8 cellular contexts compared by ENCODE assay signal in the genomic region with DNA sequence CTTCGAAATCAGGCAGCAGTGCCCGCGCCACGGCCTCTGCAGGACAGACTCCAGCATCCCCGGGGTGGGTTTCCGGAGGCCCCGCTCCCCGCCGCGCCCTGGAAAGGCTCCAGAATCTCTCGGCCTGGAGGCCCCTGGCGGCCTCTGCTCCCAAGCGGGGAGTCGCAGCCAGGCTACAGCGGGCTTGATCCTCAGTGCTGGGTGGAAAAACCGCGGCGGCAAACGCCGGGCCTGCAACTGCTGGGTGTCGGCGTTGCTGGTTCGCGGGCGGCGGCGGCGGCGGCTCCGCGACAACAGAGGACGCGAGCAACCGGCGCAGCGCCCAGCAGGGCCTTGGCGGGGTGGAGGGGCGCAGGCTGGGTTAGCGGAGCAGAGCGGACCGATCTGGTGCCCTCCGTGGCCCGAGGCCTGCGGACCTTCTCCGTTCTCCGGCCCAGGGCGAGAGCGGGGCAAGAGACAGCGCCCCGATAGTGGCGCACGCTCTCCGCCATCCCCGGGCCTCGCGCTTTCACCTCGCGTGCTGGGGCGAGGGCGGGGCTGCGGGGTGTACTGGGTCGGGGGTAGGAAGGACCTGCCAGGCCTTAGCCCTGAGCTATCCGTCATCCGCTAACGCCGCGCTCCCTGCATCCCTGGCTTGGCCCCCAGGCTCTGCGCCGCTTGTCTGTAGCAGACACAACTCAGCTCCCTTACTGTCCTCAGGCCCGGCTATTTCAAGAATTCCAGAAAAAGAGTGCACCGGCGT. TPM values are rescaled to one million over a fixed set of nuclear protein-coding genes. Genes with fewer than 3 reads are reported as not detected.
DNase-seq lines count a peak whose midpoint lies in the region; ATAC-seq and TF ChIP-seq lines count a peak whose summit lies in the region.

No MANE protein-coding gene starts in this region.

- intact Hi-C loops in activated naive CD4-positive, alpha-beta T cell treated with anti-CD3 and anti-CD28 coated beads for 36 hours (cut with micrococcal nuclease), result loop anchor here (5.0 kb wide), 2 partner anchors 100 to 655 kb away; no protein-coding TSS in a partner anchor

- peak overlapping the region; percentile 83 for H3K27ac ChIP-seq in temporal lobe (ENCODE audit: low read depth, low read length)

- peak; percentile 28 for ATAC-seq in GM19372 (IDR thresholded peaks at IDR 0.05; ENCODE audit: low read depth, unreplicated experiment)
- peak; percentile 50 for ATAC-seq in omental fat pad (ENCODE audit: low FRiP score)

- no peaks in the 10 kb centered on the region for H3K27me3 Mint-ChIP-seq in activated naive CD4-positive, alpha-beta T cell treated with anti-CD3 and anti-CD28 coated beads for 36 hours (ENCODE audit: low read depth)

- H3K36me3 Mint-ChIP-seq in activated naive CD4-positive, alpha-beta T cell treated with anti-CD3 and anti-CD28 coated beads for 36 hours (ENCODE audit: low read depth), result peaks cover 9% of the 10 kb centered on the region

- peak overlapping the region; percentile 95 for H3K27ac Mint-ChIP-seq in activated naive CD4-positive, alpha-beta T cell treated with anti-CD3 and anti-CD28 coated beads for 36 hours

- CTCF ChIA-PET in activated naive CD4-positive, alpha-beta T cell treated with anti-CD3 and anti-CD28 coated beads for 36 hours (lab: Charles Lee), result interaction anchor here (1.1 to 2.0 kb wide), 2 partner anchors 12 to 89 kb away, joined by 3 to 6 read pairs; no protein-coding TSS in a partner anchor

- peaks cover 29% of the 10 kb centered on the region for H3K4me1 Mint-ChIP-seq in activated naive CD4-positive, alpha-beta T cell treated with anti-CD3 and anti-CD28 coated beads for 36 hours (ENCODE audit: low read depth)

- peak overlapping the region; percentile 85 for H3K4me3 Mint-ChIP-seq in activated naive CD4-positive, alpha-beta T cell treated with anti-CD3 and anti-CD28 coated beads for 36 hours

- no peak for TF ChIP-seq CTCF in omental fat pad (IDR thresholded peaks at IDR 0.05)

- DNase-seq in CD1c-positive myeloid dendritic cell (ENCODE audit: extremely low spot score) (peak; percentile 51), HK-2 (ENCODE audit: unreplicated experiment) (peak; percentile 70), SHP77 treated with DMSO at 0.1 percent for 48 hours (lab: John Stamatoyannopoulos, UW) (peak; percentile 47), globus pallidus (ENCODE audit: low spot score) (peak; percentile 71), omental fat pad (ENCODE audit: low spot score) (peak; percentile 39)
- DNase-seq in activated naive CD4-positive, alpha-beta T cell treated with anti-CD3 and anti-CD28 coated beads for 36 hours, result peak; percentile 69

- H3K9me3 Mint-ChIP-seq in activated naive CD4-positive, alpha-beta T cell treated with anti-CD3 and anti-CD28 coated beads for 36 hours, result no peaks in the 10 kb centered on the region

RNA-seq across cellular contexts. Expression of a gene that starts 3.4 kb away (rescaled TPM):
- 10 to 100 TPM; 39.5 to 41.2 TPM for total RNA-seq in activated naive CD4-positive, alpha-beta T cell treated with anti-CD3 and anti-CD28 coated beads for 36 hours
- 10 to 100 TPM; 17.8 to 40.0 (median 21.3) TPM for total RNA-seq in omental fat pad
- 109 TPM for total RNA-seq in temporal lobe

RNA-seq across cellular contexts. Expression of a gene that starts 57.1 kb away (rescaled TPM):
- not detected for total RNA-seq in activated naive CD4-positive, alpha-beta T cell treated with anti-CD3 and anti-CD28 coated beads for 36 hours
- not detected for total RNA-seq in omental fat pad
- total RNA-seq in temporal lobe, result not detected

Comparison
In these comparisons a context has a peak if more than half of its experiments do, and no peak if none do; other contexts are left out.
1. Peak in every context shown above with its lines: DNase-seq, ATAC-seq and H3K27ac ChIP-seq.